ENCODE assay signal across 1 cellular context in the genomic region with DNA sequence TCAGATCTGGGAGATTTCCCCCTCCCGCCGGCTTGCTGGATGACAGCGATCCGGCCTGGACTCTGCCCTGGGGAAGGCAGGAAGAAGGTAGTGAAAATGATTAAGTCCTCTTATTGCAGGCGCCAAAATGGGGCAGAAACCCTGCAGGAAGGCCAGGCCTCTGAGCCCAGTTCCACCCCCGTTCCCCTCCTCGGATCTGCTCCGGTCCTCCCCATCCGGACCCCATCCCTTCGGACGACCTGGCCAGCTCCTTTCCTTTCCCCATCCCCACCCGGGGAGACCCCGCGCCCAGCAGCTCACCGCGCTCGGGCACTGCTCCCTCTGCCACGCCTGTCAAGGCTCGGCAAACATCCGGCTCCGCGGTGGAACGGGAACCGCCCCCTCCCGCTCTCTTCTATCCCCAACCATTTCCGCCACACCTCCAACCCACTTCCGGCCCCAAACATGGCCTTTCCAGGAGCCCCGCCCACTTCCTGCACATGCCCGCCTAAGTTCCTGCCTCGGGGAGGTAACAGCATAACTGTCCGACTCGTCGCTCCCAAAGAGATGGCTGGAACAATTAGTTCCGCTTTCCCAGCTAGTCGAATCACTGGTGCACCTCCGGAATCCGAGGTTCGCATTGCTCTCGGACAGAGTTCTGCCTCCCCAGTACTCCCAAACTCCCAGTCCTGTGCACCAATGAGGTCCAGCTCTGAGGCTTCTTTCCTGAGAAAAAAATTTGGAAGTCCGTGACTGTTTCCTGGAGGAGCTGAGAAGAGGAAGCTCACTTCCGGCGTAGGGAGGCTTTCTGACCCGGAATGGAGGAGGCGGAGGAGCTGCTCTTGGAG.
TF ChIP-seq lines count a peak whose summit lies in the region.

A gene (minus strand): TSS at position 369 of the 827 bp plus-strand sequence. CDS start 4,512 bp downstream, outside the sequence.
A gene (plus strand): TSS at position 781 of the 827 bp plus-strand sequence. CDS start 17 bp downstream, at position 798.

TF ChIP-seq in K562, 482 proteins besides CTCF, POLR2A, EP300 and RAD21 (continued from another document and continues in another):
- TF ChIP-seq, protein P1, sequence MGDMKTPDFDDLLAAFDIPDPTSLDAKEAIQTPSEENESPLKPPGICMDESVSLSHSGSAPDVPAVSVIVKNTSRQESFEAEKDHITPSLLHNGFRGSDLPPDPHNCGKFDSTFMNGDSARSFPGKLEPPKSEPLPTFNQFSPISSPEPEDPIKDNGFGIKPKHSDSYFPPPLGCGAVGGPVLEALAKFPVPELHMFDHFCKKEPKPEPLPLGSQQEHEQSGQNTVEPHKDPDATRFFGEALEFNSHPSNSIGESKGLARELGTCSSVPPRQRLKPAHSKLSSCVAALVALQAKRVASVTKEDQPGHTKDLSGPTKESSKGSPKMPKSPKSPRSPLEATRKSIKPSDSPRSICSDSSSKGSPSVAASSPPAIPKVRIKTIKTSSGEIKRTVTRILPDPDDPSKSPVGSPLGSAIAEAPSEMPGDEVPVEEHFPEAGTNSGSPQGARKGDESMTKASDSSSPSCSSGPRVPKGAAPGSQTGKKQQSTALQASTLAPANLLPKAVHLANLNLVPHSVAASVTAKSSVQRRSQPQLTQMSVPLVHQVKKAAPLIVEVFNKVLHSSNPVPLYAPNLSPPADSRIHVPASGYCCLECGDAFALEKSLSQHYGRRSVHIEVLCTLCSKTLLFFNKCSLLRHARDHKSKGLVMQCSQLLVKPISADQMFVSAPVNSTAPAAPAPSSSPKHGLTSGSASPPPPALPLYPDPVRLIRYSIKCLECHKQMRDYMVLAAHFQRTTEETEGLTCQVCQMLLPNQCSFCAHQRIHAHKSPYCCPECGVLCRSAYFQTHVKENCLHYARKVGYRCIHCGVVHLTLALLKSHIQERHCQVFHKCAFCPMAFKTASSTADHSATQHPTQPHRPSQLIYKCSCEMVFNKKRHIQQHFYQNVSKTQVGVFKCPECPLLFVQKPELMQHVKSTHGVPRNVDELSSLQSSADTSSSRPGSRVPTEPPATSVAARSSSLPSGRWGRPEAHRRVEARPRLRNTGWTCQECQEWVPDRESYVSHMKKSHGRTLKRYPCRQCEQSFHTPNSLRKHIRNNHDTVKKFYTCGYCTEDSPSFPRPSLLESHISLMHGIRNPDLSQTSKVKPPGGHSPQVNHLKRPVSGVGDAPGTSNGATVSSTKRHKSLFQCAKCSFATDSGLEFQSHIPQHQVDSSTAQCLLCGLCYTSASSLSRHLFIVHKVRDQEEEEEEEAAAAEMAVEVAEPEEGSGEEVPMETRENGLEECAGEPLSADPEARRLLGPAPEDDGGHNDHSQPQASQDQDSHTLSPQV (IDR thresholded peaks at IDR 0.05): no peak
- TF ChIP-seq BRD4 (IDR thresholded peaks at IDR 0.05): no peak
- no peak for TF ChIP-seq ZNF507 (tag; conservative IDR thresholded peaks at IDR 0.05)
- peak; percentile 41; the same call in 1 of the 2 replicates for TF ChIP-seq GATAD2A (IDR thresholded peaks at IDR 0.05)
- peak; percentile 35; the same call in 1 of the 2 replicates for TF ChIP-seq CC2D1A (IDR thresholded peaks at IDR 0.05)
- TF ChIP-seq ARID2 (IDR thresholded peaks at IDR 0.05): no peak
- TF ChIP-seq NRF1 (conservative IDR thresholded peaks at IDR 0.05 in 1 of 2, IDR thresholded peaks at IDR 0.05 in 1 of 2): peak; percentile 80 to 84
- no peak for TF ChIP-seq FOXJ2 (tag; IDR thresholded peaks at IDR 0.05)
- TF ChIP-seq E2F3 (CRISPR knock-in tag; IDR thresholded peaks at IDR 0.05): peak; percentile 9; the same call in 1 of the 2 replicates
- TF ChIP-seq ZNF324 (CRISPR knock-in tag; IDR thresholded peaks at IDR 0.05): no peak
- TF ChIP-seq SRSF1 (IDR thresholded peaks at IDR 0.05; ENCODE audit: low read depth, low read length): no peak
- TF ChIP-seq SPI1 (IDR thresholded peaks at IDR 0.05; ENCODE audit: borderline replicate concordance, low read depth, low read length): peak; percentile 73
- peak; percentile 85 for TF ChIP-seq ZBTB7A (IDR thresholded peaks at IDR 0.05; ENCODE audit: borderline replicate concordance, control insufficient read depth, low read depth, low read length)
- TF ChIP-seq, protein P2, sequence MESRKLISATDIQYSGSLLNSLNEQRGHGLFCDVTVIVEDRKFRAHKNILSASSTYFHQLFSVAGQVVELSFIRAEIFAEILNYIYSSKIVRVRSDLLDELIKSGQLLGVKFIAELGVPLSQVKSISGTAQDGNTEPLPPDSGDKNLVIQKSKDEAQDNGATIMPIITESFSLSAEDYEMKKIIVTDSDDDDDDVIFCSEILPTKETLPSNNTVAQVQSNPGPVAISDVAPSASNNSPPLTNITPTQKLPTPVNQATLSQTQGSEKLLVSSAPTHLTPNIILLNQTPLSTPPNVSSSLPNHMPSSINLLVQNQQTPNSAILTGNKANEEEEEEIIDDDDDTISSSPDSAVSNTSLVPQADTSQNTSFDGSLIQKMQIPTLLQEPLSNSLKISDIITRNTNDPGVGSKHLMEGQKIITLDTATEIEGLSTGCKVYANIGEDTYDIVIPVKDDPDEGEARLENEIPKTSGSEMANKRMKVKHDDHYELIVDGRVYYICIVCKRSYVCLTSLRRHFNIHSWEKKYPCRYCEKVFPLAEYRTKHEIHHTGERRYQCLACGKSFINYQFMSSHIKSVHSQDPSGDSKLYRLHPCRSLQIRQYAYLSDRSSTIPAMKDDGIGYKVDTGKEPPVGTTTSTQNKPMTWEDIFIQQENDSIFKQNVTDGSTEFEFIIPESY (CRISPR knock-in tag; IDR thresholded peaks at IDR 0.05): peak; percentile 46; the same call in 1 of the 2 replicates
- TF ChIP-seq MIER1 (IDR thresholded peaks at IDR 0.05; ENCODE audit: low read depth): peak; percentile 80
- TF ChIP-seq ZNF696 (CRISPR knock-in tag; conservative IDR thresholded peaks at IDR 0.05): no peak
- TF ChIP-seq FOXP1 (CRISPR knock-in tag; IDR thresholded peaks at IDR 0.05): peak; percentile 63; the same call in 1 of the 2 replicates
- TF ChIP-seq KDM1A (IDR thresholded peaks at IDR 0.05): no peak
- no peak for TF ChIP-seq HNRNPUL1 (IDR thresholded peaks at IDR 0.05; ENCODE audit: low read length)
- TF ChIP-seq, protein P3, sequence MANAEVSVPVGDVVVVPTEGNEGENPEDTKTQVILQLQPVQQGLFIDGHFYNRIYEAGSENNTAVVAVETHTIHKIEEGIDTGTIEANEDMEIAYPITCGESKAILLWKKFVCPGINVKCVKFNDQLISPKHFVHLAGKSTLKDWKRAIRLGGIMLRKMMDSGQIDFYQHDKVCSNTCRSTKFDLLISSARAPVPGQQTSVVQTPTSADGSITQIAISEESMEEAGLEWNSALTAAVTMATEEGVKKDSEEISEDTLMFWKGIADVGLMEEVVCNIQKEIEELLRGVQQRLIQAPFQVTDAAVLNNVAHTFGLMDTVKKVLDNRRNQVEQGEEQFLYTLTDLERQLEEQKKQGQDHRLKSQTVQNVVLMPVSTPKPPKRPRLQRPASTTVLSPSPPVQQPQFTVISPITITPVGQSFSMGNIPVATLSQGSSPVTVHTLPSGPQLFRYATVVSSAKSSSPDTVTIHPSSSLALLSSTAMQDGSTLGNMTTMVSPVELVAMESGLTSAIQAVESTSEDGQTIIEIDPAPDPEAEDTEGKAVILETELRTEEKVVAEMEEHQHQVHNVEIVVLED (CRISPR knock-in tag; IDR thresholded peaks at IDR 0.05): peak; percentile 56
- TF ChIP-seq ASH1L (IDR thresholded peaks at IDR 0.05; ENCODE audit: borderline replicate concordance, low read depth, partially characterized antibody): peak; percentile 74
- TF ChIP-seq CHD1 (IDR thresholded peaks at IDR 0.05; ENCODE audit: low read length): peak; percentile 40
- TF ChIP-seq, protein P4, sequence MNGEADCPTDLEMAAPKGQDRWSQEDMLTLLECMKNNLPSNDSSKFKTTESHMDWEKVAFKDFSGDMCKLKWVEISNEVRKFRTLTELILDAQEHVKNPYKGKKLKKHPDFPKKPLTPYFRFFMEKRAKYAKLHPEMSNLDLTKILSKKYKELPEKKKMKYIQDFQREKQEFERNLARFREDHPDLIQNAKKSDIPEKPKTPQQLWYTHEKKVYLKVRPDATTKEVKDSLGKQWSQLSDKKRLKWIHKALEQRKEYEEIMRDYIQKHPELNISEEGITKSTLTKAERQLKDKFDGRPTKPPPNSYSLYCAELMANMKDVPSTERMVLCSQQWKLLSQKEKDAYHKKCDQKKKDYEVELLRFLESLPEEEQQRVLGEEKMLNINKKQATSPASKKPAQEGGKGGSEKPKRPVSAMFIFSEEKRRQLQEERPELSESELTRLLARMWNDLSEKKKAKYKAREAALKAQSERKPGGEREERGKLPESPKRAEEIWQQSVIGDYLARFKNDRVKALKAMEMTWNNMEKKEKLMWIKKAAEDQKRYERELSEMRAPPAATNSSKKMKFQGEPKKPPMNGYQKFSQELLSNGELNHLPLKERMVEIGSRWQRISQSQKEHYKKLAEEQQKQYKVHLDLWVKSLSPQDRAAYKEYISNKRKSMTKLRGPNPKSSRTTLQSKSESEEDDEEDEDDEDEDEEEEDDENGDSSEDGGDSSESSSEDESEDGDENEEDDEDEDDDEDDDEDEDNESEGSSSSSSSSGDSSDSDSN (IDR thresholded peaks at IDR 0.05; ENCODE audit: borderline replicate concordance in 1 of 2, low read depth in 2 of 2, low read length in 2 of 2): no peak
- TF ChIP-seq ZFP1 (CRISPR knock-in tag; IDR thresholded peaks at IDR 0.05): no peak
- TF ChIP-seq, protein P5, sequence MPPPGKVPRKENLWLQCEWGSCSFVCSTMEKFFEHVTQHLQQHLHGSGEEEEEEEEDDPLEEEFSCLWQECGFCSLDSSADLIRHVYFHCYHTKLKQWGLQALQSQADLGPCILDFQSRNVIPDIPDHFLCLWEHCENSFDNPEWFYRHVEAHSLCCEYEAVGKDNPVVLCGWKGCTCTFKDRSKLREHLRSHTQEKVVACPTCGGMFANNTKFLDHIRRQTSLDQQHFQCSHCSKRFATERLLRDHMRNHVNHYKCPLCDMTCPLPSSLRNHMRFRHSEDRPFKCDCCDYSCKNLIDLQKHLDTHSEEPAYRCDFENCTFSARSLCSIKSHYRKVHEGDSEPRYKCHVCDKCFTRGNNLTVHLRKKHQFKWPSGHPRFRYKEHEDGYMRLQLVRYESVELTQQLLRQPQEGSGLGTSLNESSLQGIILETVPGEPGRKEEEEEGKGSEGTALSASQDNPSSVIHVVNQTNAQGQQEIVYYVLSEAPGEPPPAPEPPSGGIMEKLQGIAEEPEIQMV (tag; conservative IDR thresholded peaks at IDR 0.05; ENCODE audit: low read depth): no peak
- TF ChIP-seq, protein P6, sequence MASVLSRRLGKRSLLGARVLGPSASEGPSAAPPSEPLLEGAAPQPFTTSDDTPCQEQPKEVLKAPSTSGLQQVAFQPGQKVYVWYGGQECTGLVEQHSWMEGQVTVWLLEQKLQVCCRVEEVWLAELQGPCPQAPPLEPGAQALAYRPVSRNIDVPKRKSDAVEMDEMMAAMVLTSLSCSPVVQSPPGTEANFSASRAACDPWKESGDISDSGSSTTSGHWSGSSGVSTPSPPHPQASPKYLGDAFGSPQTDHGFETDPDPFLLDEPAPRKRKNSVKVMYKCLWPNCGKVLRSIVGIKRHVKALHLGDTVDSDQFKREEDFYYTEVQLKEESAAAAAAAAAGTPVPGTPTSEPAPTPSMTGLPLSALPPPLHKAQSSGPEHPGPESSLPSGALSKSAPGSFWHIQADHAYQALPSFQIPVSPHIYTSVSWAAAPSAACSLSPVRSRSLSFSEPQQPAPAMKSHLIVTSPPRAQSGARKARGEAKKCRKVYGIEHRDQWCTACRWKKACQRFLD (CRISPR knock-in tag; IDR thresholded peaks at IDR 0.05): no peak; the same call in 1 of the 2 replicates
- no peak for TF ChIP-seq MCM2 (IDR thresholded peaks at IDR 0.05; ENCODE audit: low read depth)
- TF ChIP-seq, protein P7, sequence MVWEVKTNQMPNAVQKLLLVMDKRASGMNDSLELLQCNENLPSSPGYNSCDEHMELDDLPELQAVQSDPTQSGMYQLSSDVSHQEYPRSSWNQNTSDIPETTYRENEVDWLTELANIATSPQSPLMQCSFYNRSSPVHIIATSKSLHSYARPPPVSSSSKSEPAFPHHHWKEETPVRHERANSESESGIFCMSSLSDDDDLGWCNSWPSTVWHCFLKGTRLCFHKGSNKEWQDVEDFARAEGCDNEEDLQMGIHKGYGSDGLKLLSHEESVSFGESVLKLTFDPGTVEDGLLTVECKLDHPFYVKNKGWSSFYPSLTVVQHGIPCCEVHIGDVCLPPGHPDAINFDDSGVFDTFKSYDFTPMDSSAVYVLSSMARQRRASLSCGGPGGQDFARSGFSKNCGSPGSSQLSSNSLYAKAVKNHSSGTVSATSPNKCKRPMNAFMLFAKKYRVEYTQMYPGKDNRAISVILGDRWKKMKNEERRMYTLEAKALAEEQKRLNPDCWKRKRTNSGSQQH (CRISPR knock-in tag; IDR thresholded peaks at IDR 0.05): peak; percentile 23; the same call in 1 of the 2 replicates
- TF ChIP-seq ZNF232 (CRISPR knock-in tag; IDR thresholded peaks at IDR 0.05): peak; percentile 64; the same call in 1 of the 2 replicates
- no peak for TF ChIP-seq TCFL5 (CRISPR knock-in tag; conservative IDR thresholded peaks at IDR 0.05)
- TF ChIP-seq XRCC3 (IDR thresholded peaks at IDR 0.05): no peak
- peak; percentile 60 for TF ChIP-seq MBD2 (IDR thresholded peaks at IDR 0.05; ENCODE audit: borderline replicate concordance, low read depth)
- peak in 1 of 2 experiments; percentile 88; a peak in 2 of 3 replicates for TF ChIP-seq CBX3 (IDR thresholded peaks at IDR 0.05; ENCODE audit: borderline replicate concordance in 1 of 2, low read length in 2 of 2)
- TF ChIP-seq, protein P8, sequence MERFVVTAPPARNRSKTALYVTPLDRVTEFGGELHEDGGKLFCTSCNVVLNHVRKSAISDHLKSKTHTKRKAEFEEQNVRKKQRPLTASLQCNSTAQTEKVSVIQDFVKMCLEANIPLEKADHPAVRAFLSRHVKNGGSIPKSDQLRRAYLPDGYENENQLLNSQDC (CRISPR knock-in tag; IDR thresholded peaks at IDR 0.05): no peak
- no peak for TF ChIP-seq ZNF778 (CRISPR knock-in tag; IDR thresholded peaks at IDR 0.05)
- no peak for TF ChIP-seq ZNF175 (CRISPR knock-in tag; IDR thresholded peaks at IDR 0.05; ENCODE audit: low read depth)
- TF ChIP-seq, protein P9, sequence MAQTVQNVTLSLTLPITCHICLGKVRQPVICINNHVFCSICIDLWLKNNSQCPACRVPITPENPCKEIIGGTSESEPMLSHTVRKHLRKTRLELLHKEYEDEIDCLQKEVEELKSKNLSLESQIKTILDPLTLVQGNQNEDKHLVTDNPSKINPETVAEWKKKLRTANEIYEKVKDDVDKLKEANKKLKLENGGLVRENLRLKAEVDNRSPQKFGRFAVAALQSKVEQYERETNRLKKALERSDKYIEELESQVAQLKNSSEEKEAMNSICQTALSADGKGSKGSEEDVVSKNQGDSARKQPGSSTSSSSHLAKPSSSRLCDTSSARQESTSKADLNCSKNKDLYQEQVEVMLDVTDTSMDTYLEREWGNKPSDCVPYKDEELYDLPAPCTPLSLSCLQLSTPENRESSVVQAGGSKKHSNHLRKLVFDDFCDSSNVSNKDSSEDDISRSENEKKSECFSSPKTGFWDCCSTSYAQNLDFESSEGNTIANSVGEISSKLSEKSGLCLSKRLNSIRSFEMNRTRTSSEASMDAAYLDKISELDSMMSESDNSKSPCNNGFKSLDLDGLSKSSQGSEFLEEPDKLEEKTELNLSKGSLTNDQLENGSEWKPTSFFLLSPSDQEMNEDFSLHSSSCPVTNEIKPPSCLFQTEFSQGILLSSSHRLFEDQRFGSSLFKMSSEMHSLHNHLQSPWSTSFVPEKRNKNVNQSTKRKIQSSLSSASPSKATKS (CRISPR knock-in tag; IDR thresholded peaks at IDR 0.05): no peak; the same call in 1 of the 2 replicates
- peak; percentile 96 for TF ChIP-seq KLF13 (tag; IDR thresholded peaks at IDR 0.05; ENCODE audit: borderline replicate concordance, low read depth)
- no peak for TF ChIP-seq ZNF133 (CRISPR knock-in tag; IDR thresholded peaks at IDR 0.05)
- TF ChIP-seq SMARCE1 (IDR thresholded peaks at IDR 0.05): no peak
- TF ChIP-seq MAFG (tag; conservative IDR thresholded peaks at IDR 0.05): no peak
- peak; percentile 99 for TF ChIP-seq ELF1 (tag; IDR thresholded peaks at IDR 0.05)
- no peak for TF ChIP-seq RBM25 (IDR thresholded peaks at IDR 0.05; ENCODE audit: low read depth, low read length, severe bottlenecking)
